ENCODE assay signal across 21 cellular contexts in the genomic region with DNA sequence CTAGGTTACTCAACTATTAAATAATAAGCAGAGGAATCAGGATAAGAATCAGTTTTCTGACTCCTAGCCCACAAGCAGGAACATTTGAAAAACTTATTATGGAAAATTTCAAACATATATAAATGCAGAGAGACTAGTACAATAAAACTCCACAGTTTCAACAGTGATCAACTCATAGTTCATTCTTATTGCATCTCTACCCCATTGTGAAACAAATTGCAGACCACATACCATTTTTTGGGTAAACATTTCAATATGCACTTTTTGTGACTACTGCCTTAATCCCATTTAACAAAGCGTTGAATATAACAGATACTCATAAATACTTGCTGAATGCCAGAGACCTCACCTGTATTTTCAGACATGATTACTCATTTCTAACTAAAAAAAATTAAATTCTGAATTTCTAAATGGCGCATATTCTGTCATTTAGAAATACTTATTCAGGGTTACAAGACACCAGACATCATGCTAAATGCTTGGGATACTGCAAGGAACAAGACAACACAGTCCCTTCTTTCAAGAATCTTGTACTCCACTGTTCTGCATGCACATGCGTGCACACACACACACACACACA. TPM values are rescaled to one million over a fixed set of nuclear protein-coding genes. Genes with fewer than 3 reads are reported as not detected.
DNase-seq lines count a peak whose midpoint lies in the region; ATAC-seq, FAIRE-seq and TF ChIP-seq lines count a peak whose summit lies in the region.
"Had no signal": no experiment of that assay in that cellular context is flagged by ENCODE, and none has a peak within 500 bp of the region (broad histone marks: within the 10 kb centered on the region; RNA-seq: fewer than 3 reads in every experiment).

No MANE protein-coding gene starts in this region.

- in situ Hi-C loops in Panc1 (cut with HindIII; ENCODE audit: low pct_unique_long_range_greater_than_20kb, low sequenced_read_pairs), result no loop called here
- in situ Hi-C loops in K562 (cut with MboI), result no loop called here

- TF ChIP-seq CTCF in AG10803 (conservative IDR thresholded peaks at IDR 0.05; ENCODE audit: low read length), result no peak
- no peak for TF ChIP-seq CTCF in Panc1 (IDR thresholded peaks at IDR 0.05)
- no peak for TF ChIP-seq CTCF in K562 (IDR thresholded peaks at IDR 0.05 in 2 of 3, conservative IDR thresholded peaks at IDR 0.05 in 1 of 3; ENCODE audit: insufficient read depth in 2 of 3, low read depth in 1 of 3, low read length in 3 of 3)

- ATAC-seq in Panc1, result no peak
- 0 out of 3 replicates have a peak, but pooled peaks have one; percentile 11 for ATAC-seq in K562
- ATAC-seq in GM19452 (IDR thresholded peaks at IDR 0.05; ENCODE audit: unreplicated experiment), result no peak
- no peak for ATAC-seq in HG03097 (IDR thresholded peaks at IDR 0.05; ENCODE audit: low FRiP score, unreplicated experiment)
- no peak for ATAC-seq in HG03520 (IDR thresholded peaks at IDR 0.05; ENCODE audit: unreplicated experiment)
- ATAC-seq: body of pancreas, right cardiac atrium had no signal

- CTCF ChIA-PET in Panc1 (lab: Charles Lee) (no interaction called here), K562 (lab: Yijun Ruan, JAX; ENCODE audit: low intra/inter-chr PET ratio) (no interaction called here)

- H3K4me1 ChIP-seq in Panc1 (ENCODE audit: control insufficient read depth, insufficient read depth, low read length), result peaks cover 65% of the 10 kb centered on the region
- peaks cover 0 to 4% of the 10 kb centered on the region in 2 experiments; a peak in 1 of 5 replicates for H3K4me1 ChIP-seq in K562 (replicated peaks in 1 of 2; ENCODE audit: control insufficient read depth in 2 of 2, insufficient read depth in 2 of 2, low read length in 2 of 2)
- H3K4me1 ChIP-seq: colonic mucosa, thyroid gland had no signal

- H4K20me1 ChIP-seq in K562 (replicated peaks; ENCODE audit: control insufficient read depth, insufficient read depth, low read length), result peaks cover 9% of the 10 kb centered on the region; the same call in 1 of the 2 replicates

- FAIRE-seq in A204.1 (lab: Jason Lieb, UNC), result peak; percentile 14
- no peak for FAIRE-seq in K562 (lab: Jason Lieb, UNC)

- BruUV-seq in Panc1 (replicated peaks; lab: Mats Ljungman, UMichigan), result no TSS peak
- BruUV-seq in K562 (replicated peaks; lab: Mats Ljungman, UMichigan), result no TSS peak

- peaks cover 99% of the 10 kb centered on the region for H3K79me2 ChIP-seq in K562 (ENCODE audit: control insufficient read depth, insufficient read depth, low read length)

- no peak overlapping the region for H2AFZ ChIP-seq in K562 (ENCODE audit: low read depth, low read length)
- H2AFZ ChIP-seq: hepatocyte, PC-9 had no signal

- DNase-seq in AG10803 (ENCODE audit: low read depth) (peak; percentile 7), Panc1 (ENCODE audit: low read depth, low spot score) (no peak), K562 (ENCODE audit: extremely low read depth in 1 of 4, low spot score in 3 of 4) (no peak)
- DNase-seq: activated naive CD4-positive, alpha-beta T cell treated with anti-CD3 and anti-CD28 coated beads, Interleukin-2, amount 50 U/mL, for 16 hours; body of pancreas; colonic mucosa; COR-L47; NCI-H1417 treated with DMSO at 0.1 percent for 48 hours; NCI-H2171; NCI-H748 treated with DMSO at 0.1 percent for 48 hours; PC-9; right cardiac atrium; stimulated activated CD4-positive, alpha-beta T cell treated with anti-CD3 and anti-CD28 coated beads, Interleukin-15, amount 100 ng/mL, for 24 hours; T1000; thyroid gland had no signal

- TF ChIP-seq RAD21 in K562 (CRISPR knock-in tag; conservative IDR thresholded peaks at IDR 0.05 in 1 of 2, IDR thresholded peaks at IDR 0.05 in 1 of 2), result no peak

- H3K4me3 ChIP-seq in AG10803 (ENCODE audit: low read length), result no peak overlapping the region
- H3K4me3 ChIP-seq in Panc1 (ENCODE audit: low read depth in 2 of 2, low read length in 2 of 2), result no peak overlapping the region
- no peak overlapping the region for H3K4me3 ChIP-seq in K562
- H3K4me3 ChIP-seq: body of pancreas, colonic mucosa, hepatocyte, PC-9, SJSA1, thyroid gland had no signal

- H3K36me3 ChIP-seq in Panc1 (ENCODE audit: control insufficient read depth, insufficient read depth, low read length), result peaks cover 4% of the 10 kb centered on the region
- peaks cover 39% of the 10 kb centered on the region for H3K36me3 ChIP-seq in K562 (ENCODE audit: control insufficient read depth, insufficient read depth, low read length)
- H3K36me3 ChIP-seq: colonic mucosa, thyroid gland had no signal

- no peaks in the 10 kb centered on the region for H3K9me1 ChIP-seq in K562 (ENCODE audit: control insufficient read depth, insufficient read depth, low read length)

- no peak overlapping the region for H3K9ac ChIP-seq in K562 (ENCODE audit: insufficient read depth in 1 of 2, low read depth in 2 of 2, low read length in 2 of 2)

- peaks cover 3% of the 10 kb centered on the region; the same call in 1 of the 2 replicates for H3K9me3 ChIP-seq in Panc1 (ENCODE audit: control insufficient read depth, insufficient read depth, low read depth, low read length)
- no peaks in the 10 kb centered on the region; the same call in 1 of the 2 replicates for H3K9me3 ChIP-seq in K562 (replicated peaks; ENCODE audit: control insufficient read depth, insufficient read depth, low read depth, low read length)
- H3K9me3 ChIP-seq: body of pancreas, colonic mucosa, SJSA1, thyroid gland had no signal

- WGBS in K562 (ENCODE audit: insufficient coverage, low coverage, missing lambda C conversion rate), result 92% methylated on average over 3 of the region's 3 CpGs

- POLR2A ChIA-PET in Panc1 (lab: Charles Lee) (no interaction called here), K562 (lab: Yijun Ruan, JAX) (no interaction called here)

- H3K27ac ChIP-seq in Panc1 (ENCODE audit: low read length) (peak overlapping the region; percentile 48), K562 (ENCODE audit: extremely low read depth, low read depth, low read length) (no peak overlapping the region)
- H3K27ac ChIP-seq: body of pancreas, colonic mucosa, hepatocyte, PC-9, SJSA1, thyroid gland had no signal

- no peak overlapping the region for H3K4me2 ChIP-seq in K562 (ENCODE audit: insufficient read depth, low read length)
- H3K4me2 ChIP-seq: hepatocyte, PC-9 had no signal

- no peaks in the 10 kb centered on the region for H3K27me3 ChIP-seq in Panc1 (ENCODE audit: control insufficient read depth, insufficient read depth, low read length)
- no peaks in the 10 kb centered on the region for H3K27me3 ChIP-seq in K562 (ENCODE audit: control insufficient read depth in 2 of 2, insufficient read depth in 2 of 2, low read length in 2 of 2)
- H3K27me3 ChIP-seq: body of pancreas, colonic mucosa, hepatocyte, SJSA1, thyroid gland had no signal

- TF ChIP-seq POLR2A in K562 (conservative IDR thresholded peaks at IDR 0.05), result no peak

- TF ChIP-seq EP300 in K562 (IDR thresholded peaks at IDR 0.05; ENCODE audit: low read length), result no peak

- intact Hi-C loops in Panc1 (cut with micrococcal nuclease; ENCODE audit: unreplicated experiment) (no loop called here), K562 (cut with micrococcal nuclease) (no loop called here)

TF ChIP-seq in K562, 482 proteins besides CTCF, POLR2A, EP300 and RAD21:
- TF ChIP-seq ZNF316 (IDR thresholded peaks at IDR 0.05) (no peak), MYC (IDR thresholded peaks at IDR 0.05; ENCODE audit: low read depth, low read length) (no peak), MYC (CRISPR knock-in tag; IDR thresholded peaks at IDR 0.05; ENCODE audit: borderline replicate concordance, low read depth) (no peak), CHD2 (IDR thresholded peaks at IDR 0.05; ENCODE audit: low read depth, low read length) (no peak), ZNF77 (CRISPR knock-in tag; IDR thresholded peaks at IDR 0.05) (no peak), PHF21A (IDR thresholded peaks at IDR 0.05; ENCODE audit: borderline replicate concordance, low read depth) (no peak), ZBTB1 (CRISPR knock-in tag; IDR thresholded peaks at IDR 0.05; ENCODE audit: borderline replicate concordance, low read depth) (no peak), RNF2 (IDR thresholded peaks at IDR 0.05) (no peak)
- TF ChIP-seq, protein P1, sequence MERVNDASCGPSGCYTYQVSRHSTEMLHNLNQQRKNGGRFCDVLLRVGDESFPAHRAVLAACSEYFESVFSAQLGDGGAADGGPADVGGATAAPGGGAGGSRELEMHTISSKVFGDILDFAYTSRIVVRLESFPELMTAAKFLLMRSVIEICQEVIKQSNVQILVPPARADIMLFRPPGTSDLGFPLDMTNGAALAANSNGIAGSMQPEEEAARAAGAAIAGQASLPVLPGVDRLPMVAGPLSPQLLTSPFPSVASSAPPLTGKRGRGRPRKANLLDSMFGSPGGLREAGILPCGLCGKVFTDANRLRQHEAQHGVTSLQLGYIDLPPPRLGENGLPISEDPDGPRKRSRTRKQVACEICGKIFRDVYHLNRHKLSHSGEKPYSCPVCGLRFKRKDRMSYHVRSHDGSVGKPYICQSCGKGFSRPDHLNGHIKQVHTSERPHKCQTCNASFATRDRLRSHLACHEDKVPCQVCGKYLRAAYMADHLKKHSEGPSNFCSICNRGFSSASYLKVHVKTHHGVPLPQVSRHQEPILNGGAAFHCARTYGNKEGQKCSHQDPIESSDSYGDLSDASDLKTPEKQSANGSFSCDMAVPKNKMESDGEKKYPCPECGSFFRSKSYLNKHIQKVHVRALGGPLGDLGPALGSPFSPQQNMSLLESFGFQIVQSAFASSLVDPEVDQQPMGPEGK (CRISPR knock-in tag; IDR thresholded peaks at IDR 0.05; ENCODE audit: borderline replicate concordance), result no peak

RNA-seq across cellular contexts. Expression of gene CDK6, which starts 11.4 kb away (rescaled TPM):
- total RNA-seq in Panc1 (2021; ENCODE audit: unreplicated experiment) (57.4 TPM), K562 (2014; rRNA removed) (90.8 and 91.6 TPM in 2 replicates), K562 (2014; rRNA removed; fragmentation: Illumina TruSeq; extraction: Trizol) (77.8 and 81.9 TPM in 2 replicates), K562 (2015; rRNA removed; fragmentation: Illumina TruSeq; extraction: Trizol) (62.2 and 63.9 TPM in 2 replicates), K562 (2021) (97.9 and 109 TPM in 2 replicates)
- polyA plus RNA-seq in Panc1 (2012; ENCODE audit: insufficient read length), result 8.6 TPM
- total RNA-seq in K562 (2011; cell fraction: chromatin; rRNA removed; ENCODE audit: low replicate concordance), result 85.3 and 114 TPM in 2 replicates
- 56.5 and 61.6 TPM in 2 replicates for total RNA-seq in K562 (2011; cell fraction: nucleolus; rRNA removed)
- 58.1 and 77.3 TPM in 2 replicates for total RNA-seq in K562 (2011; cell fraction: nucleoplasm; rRNA removed)
- polyA plus RNA-seq in K562 (2011; rRNA removed) (37.2 and 39.0 TPM in 2 replicates), K562 (2014; fragmentation: Illumina TruSeq; extraction: Trizol) (37.1 and 44.4 TPM in 2 replicates), K562 (2014; fragmentation: Nextera tagmentation; extraction: Ambion mirVana) (10 to 100 TPM in 1 of 2 experiments, 1 to 10 TPM in 1; 7.6 to 15.0 TPM), K562 (2014; rRNA removed) (24.5 and 27.3 TPM in 2 replicates)
- polyA plus RNA-seq in K562 (2011; cell fraction: cytosol; rRNA removed), result 26.0 and 31.7 TPM in 2 replicates
- polyA plus RNA-seq in K562 (2011; cell fraction: nucleus; rRNA removed), result 39.8 and 46.6 TPM in 2 replicates
- polyA plus RNA-seq in K562 (2012), result 14.5 and 19.6 TPM in 2 replicates
- 108 and 112 TPM in 2 replicates for polyA minus RNA-seq in K562 (2011; rRNA and poly(A)+ RNA removed)
- 119 and 123 TPM in 2 replicates for polyA minus RNA-seq in K562 (2011; cell fraction: cytosol; rRNA and poly(A)+ RNA removed)
- 84.6 and 94.7 TPM in 2 replicates for polyA minus RNA-seq in K562 (2011; cell fraction: nucleus; rRNA and poly(A)+ RNA removed)
